25 cellular contexts compared by ENCODE assay signal in genomic region chr4:178196751-178197150, GRCh38.
"Had no signal": no experiment of that assay in that cellular context is flagged by ENCODE, and none has a peak within 500 bp of the region (broad histone marks: within the 10 kb centered on the region; RNA-seq: fewer than 3 reads in every experiment).

No MANE protein-coding gene starts in this region.

- H3K4me1 ChIP-seq: colonic mucosa, foreskin keratinocyte, gastroesophageal sphincter, lower lobe of right lung, psoas muscle, sigmoid colon, suprapubic skin, vagina had no signal

- H3K9me3 Mint-ChIP-seq: stimulated activated naive CD8-positive, alpha-beta T cell treated with anti-CD3 and anti-CD28 coated beads, Interleukin-15, amount 100 ng/mL, for 72 hours had no signal

- H3K9me3 ChIP-seq: colonic mucosa, esophagus muscularis mucosa, gastroesophageal sphincter, heart left ventricle, lower lobe of right lung, ovary, psoas muscle, sigmoid colon, suprapubic skin, vagina had no signal

- H3K4me2 ChIP-seq: hepatocyte had no signal

- ATAC-seq: foreskin keratinocyte; gastroesophageal sphincter; left colon; left ventricle myocardium superior; lower lobe of right lung; natural killer cell; psoas muscle; right cardiac atrium; stimulated activated naive CD8-positive, alpha-beta T cell treated with anti-CD3 and anti-CD28 coated beads, Interleukin-15, amount 100 ng/mL, for 72 hours had no signal

- H3K27me3 Mint-ChIP-seq: dendritic cell treated with granulocyte-macrophage colony-stimulating factor and Interleukin-4, amounts not matched to agents 40 ng/mL and 50 ng/mL, for 4 days; stimulated activated naive CD8-positive, alpha-beta T cell treated with anti-CD3 and anti-CD28 coated beads, Interleukin-15, amount 100 ng/mL, for 72 hours had no signal

- H3K4me3 ChIP-seq: colonic mucosa, esophagus muscularis mucosa, gastroesophageal sphincter, heart left ventricle, hepatocyte, lower lobe of right lung, ovary, psoas muscle, sigmoid colon, suprapubic skin, vagina had no signal

- H3K4me3 Mint-ChIP-seq: dendritic cell treated with granulocyte-macrophage colony-stimulating factor and Interleukin-4, amounts not matched to agents 40 ng/mL and 50 ng/mL, for 4 days; natural killer cell; stimulated activated naive CD8-positive, alpha-beta T cell treated with anti-CD3 and anti-CD28 coated beads, Interleukin-15, amount 100 ng/mL, for 72 hours had no signal

- H2AFZ ChIP-seq: hepatocyte had no signal

- H3K27me3 ChIP-seq: colonic mucosa, esophagus muscularis mucosa, foreskin keratinocyte, gastroesophageal sphincter, heart left ventricle, hepatocyte, ovary, sigmoid colon, suprapubic skin, vagina had no signal

- H3K4me1 Mint-ChIP-seq: natural killer cell; stimulated activated naive CD8-positive, alpha-beta T cell treated with anti-CD3 and anti-CD28 coated beads, Interleukin-15, amount 100 ng/mL, for 72 hours had no signal

- DNase-seq: colonic mucosa; effector CD8-positive, alpha-beta T cell; heart left ventricle; left colon; left ventricle myocardium superior; lower lobe of right lung; natural killer cell; occipital lobe; ovary; posterior cingulate gyrus; psoas muscle; right cardiac atrium; sigmoid colon; stimulated activated naive CD4-positive, alpha-beta T cell; stimulated activated naive CD8-positive, alpha-beta T cell treated with anti-CD3 and anti-CD28 coated beads, Interleukin-15, amount 100 ng/mL, for 72 hours; trophoblast cell had no signal

- H3K27ac Mint-ChIP-seq: dendritic cell treated with granulocyte-macrophage colony-stimulating factor and Interleukin-4, amounts not matched to agents 40 ng/mL and 50 ng/mL, for 4 days; natural killer cell; stimulated activated naive CD8-positive, alpha-beta T cell treated with anti-CD3 and anti-CD28 coated beads, Interleukin-15, amount 100 ng/mL, for 72 hours had no signal

- H3K36me3 ChIP-seq: colonic mucosa, esophagus muscularis mucosa, gastroesophageal sphincter, heart left ventricle, lower lobe of right lung, ovary, sigmoid colon, suprapubic skin, vagina had no signal

- FAIRE-seq: endothelial cell of umbilical vein, islet of Langerhans had no signal

- H3K27ac ChIP-seq: colonic mucosa, esophagus muscularis mucosa, foreskin keratinocyte, gastroesophageal sphincter, heart left ventricle, hepatocyte, lower lobe of right lung, ovary, psoas muscle, sigmoid colon, suprapubic skin, vagina had no signal

- H3K79me2 ChIP-seq: hepatocyte had no signal
